Comparison of ENCODE assay signal across 28 cellular contexts in the genomic region with DNA sequence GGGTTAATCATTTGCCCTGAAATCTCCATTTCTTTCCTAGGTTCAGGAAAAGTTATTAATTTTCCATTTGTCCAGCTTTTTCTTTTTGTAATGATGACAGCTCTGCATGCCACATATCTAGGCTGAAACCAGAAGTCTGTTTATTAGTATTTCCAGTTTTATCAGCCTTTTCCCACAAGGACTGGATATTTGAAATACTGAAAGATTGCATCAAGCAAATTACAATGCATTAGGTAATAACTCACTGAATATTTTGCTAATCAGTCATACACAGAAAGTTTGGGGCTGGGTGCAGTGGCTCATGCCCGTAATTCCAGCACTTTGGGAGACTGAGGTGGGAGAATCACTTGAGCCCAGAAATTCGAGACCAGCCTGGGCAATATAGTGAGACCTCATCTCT. TPM values are rescaled to one million over a fixed set of nuclear protein-coding genes. Genes with fewer than 3 reads are reported as not detected.
DNase-seq lines count a peak whose midpoint lies in the region; ATAC-seq and TF ChIP-seq lines count a peak whose summit lies in the region.
"Had no signal": no experiment of that assay in that cellular context is flagged by ENCODE, and none has a peak within 500 bp of the region (broad histone marks: within the 10 kb centered on the region; RNA-seq: fewer than 3 reads in every experiment).

No MANE protein-coding gene starts in this region.

- peak overlapping the region; percentile 70 for H3K27ac Mint-ChIP-seq in Calu3 (ENCODE audit: unreplicated experiment)
- H3K27ac Mint-ChIP-seq: activated CD8-positive, alpha-beta memory T cell treated with anti-CD3 and anti-CD28 coated beads, Interleukin-2, amount 10 ng/mL, durations not matched to agents 7 days and 5 days; activated naive CD4-positive, alpha-beta T cell treated with anti-CD3 and anti-CD28 coated beads, Interleukin-2, amount 10 ng/mL, durations not matched to agents 7 days and 5 days; CD8-positive, alpha-beta memory T cell; nephron; WTC11 had no signal

- H3K9me3 ChIP-seq in PC-3 (ENCODE audit: low read length) (no peaks in the 10 kb centered on the region), mesenchymal stem cell (ENCODE audit: control insufficient read depth, low read length) (peaks cover 41% of the 10 kb centered on the region), ovary (no peaks in the 10 kb centered on the region)

- no peaks in the 10 kb centered on the region for H3K79me1 ChIP-seq in mesenchymal stem cell (replicated peaks; ENCODE audit: low read length, poor library complexity, severe bottlenecking)

- peaks cover 16% of the 10 kb centered on the region for H3K9me3 Mint-ChIP-seq in Calu3 (ENCODE audit: low read depth, unreplicated experiment)

- no peak overlapping the region for H2BK5ac ChIP-seq in mesenchymal stem cell (ENCODE audit: low read depth, low read length, poor library complexity, severe bottlenecking)

- H4K20me1 ChIP-seq in PC-3 (ENCODE audit: low read length), result peaks cover 6% of the 10 kb centered on the region; the same call in 1 of the 2 replicates

- TF ChIP-seq POLR2A in ovary (IDR thresholded peaks at IDR 0.05), result no peak

- peaks cover 10% of the 10 kb centered on the region for H3K4me1 Mint-ChIP-seq in Calu3 (ENCODE audit: low read depth, unreplicated experiment)
- H3K4me1 Mint-ChIP-seq: CD8-positive, alpha-beta memory T cell; nephron; WTC11 had no signal

- peaks cover 95% of the 10 kb centered on the region for H3K79me2 ChIP-seq in PC-3 (ENCODE audit: low read length)

- H3K4me2 ChIP-seq in PC-3 (ENCODE audit: low read length) (no peak overlapping the region), mesenchymal stem cell (ENCODE audit: low read length, poor library complexity, severe bottlenecking) (no peak overlapping the region)

- no peak for ATAC-seq in PC-3
- ATAC-seq in GM19351 (IDR thresholded peaks at IDR 0.05; ENCODE audit: unreplicated experiment), result no peak
- no peak for ATAC-seq in sciatic nerve
- ATAC-seq: activated CD8-positive, alpha-beta memory T cell treated with anti-CD3 and anti-CD28 coated beads, Interleukin-2, amount 10 ng/mL, durations not matched to agents 7 days and 5 days; GM12878; Panc1; right cardiac atrium; WTC11 had no signal

- no peak overlapping the region for H3K4ac ChIP-seq in mesenchymal stem cell (ENCODE audit: low read depth in 1 of 2, low read length in 2 of 2)

- no peak overlapping the region for H3K9ac ChIP-seq in PC-3 (ENCODE audit: low read length)
- peak overlapping the region; percentile 38 for H3K9ac ChIP-seq in mesenchymal stem cell (ENCODE audit: low read length)

- H3K4me1 ChIP-seq in PC-3 (ENCODE audit: insufficient read depth, low read length) (no peaks in the 10 kb centered on the region), mesenchymal stem cell (ENCODE audit: control insufficient read depth, insufficient read depth, low read depth, low read length) (no peaks in the 10 kb centered on the region), ovary (ENCODE audit: insufficient read depth) (no peaks in the 10 kb centered on the region)

- no CpG with 5 or more reads among the region's 2 CpGs for WGBS in mesenchymal stem cell
- 27 to 53% (median 43%) methylated on average over 2 of the region's 2 CpGs for WGBS in ovary, 3 donors

- H2AFZ ChIP-seq in PC-3 (ENCODE audit: low read length) (no peak overlapping the region), mesenchymal stem cell (ENCODE audit: low read depth, low read length) (no peak overlapping the region)

- intact Hi-C loops in Calu3 (cut with micrococcal nuclease; ENCODE audit: unreplicated experiment) (no loop called here), PC-3 (cut with micrococcal nuclease) (no loop called here), ovary (cut with DNase I) (no loop called here), sciatic nerve (cut with DNase I) (no loop called here)

- H2BK120ac ChIP-seq in mesenchymal stem cell (ENCODE audit: low read depth, low read length), result no peak overlapping the region

- H3K14ac ChIP-seq in mesenchymal stem cell (ENCODE audit: low read length in 2 of 2), result no peak overlapping the region

- TF ChIP-seq CTCF in Calu3 (IDR thresholded peaks at IDR 0.05; ENCODE audit: unreplicated experiment) (no peak), PC-3 (conservative IDR thresholded peaks at IDR 0.05; ENCODE audit: low read depth, low read length) (no peak), ovary (IDR thresholded peaks at IDR 0.05) (no peak)

- H3K36me3 Mint-ChIP-seq in Calu3 (ENCODE audit: insufficient read depth, unreplicated experiment), result peaks cover 7% of the 10 kb centered on the region

- H2AK5ac ChIP-seq in mesenchymal stem cell (ENCODE audit: low read length, severe bottlenecking), result no peak overlapping the region

- H4K8ac ChIP-seq in mesenchymal stem cell (ENCODE audit: low read length), result no peak overlapping the region

- no peak overlapping the region for H2BK12ac ChIP-seq in mesenchymal stem cell (ENCODE audit: low read length in 2 of 2)

- no peak overlapping the region for H3K23ac ChIP-seq in mesenchymal stem cell (ENCODE audit: low read length in 2 of 2)

- no peak overlapping the region for H3K18ac ChIP-seq in mesenchymal stem cell (ENCODE audit: low read depth in 1 of 2, low read length in 2 of 2)

- H3K36me3 ChIP-seq in PC-3 (ENCODE audit: low read depth, low read length), result peaks cover 10% of the 10 kb centered on the region
- H3K36me3 ChIP-seq in mesenchymal stem cell (ENCODE audit: control insufficient read depth in 1 of 2, insufficient read depth in 2 of 2, low read depth in 1 of 2, low read length in 2 of 2), result no peaks in the 10 kb centered on the region
- H3K36me3 ChIP-seq in ovary, result no peaks in the 10 kb centered on the region

- TF ChIP-seq EP300 in ovary (IDR thresholded peaks at IDR 0.05), result no peak

- peaks cover 5% of the 10 kb centered on the region for H3F3A ChIP-seq in PC-3 (ENCODE audit: low read length, unreplicated experiment)

- H3K9me2 ChIP-seq in PC-3 (replicated peaks; ENCODE audit: low read length), result no peaks in the 10 kb centered on the region

- DNase-seq in Calu3 (no peak), PC-3 (peak; percentile 6), dedifferentiated amniotic fluid mesenchymal stem cell (ENCODE audit: extremely low spot score) (peak; percentile 61), mesenchymal stem cell (peak; percentile 5), ovary (no peak), NCI-H2196 (lab: John Stamatoyannopoulos, UW; ENCODE audit: unreplicated experiment) (no peak), sciatic nerve (ENCODE audit: low spot score) (no peak)
- DNase-seq: activated CD4-positive, alpha-beta T cell treated with anti-CD3 and anti-CD28 coated beads, Interleukin-2, amount 50 U/mL, for 1 hour; activated CD8-positive, alpha-beta memory T cell treated with anti-CD3 and anti-CD28 coated beads, Interleukin-2, amount 10 ng/mL, durations not matched to agents 7 days and 5 days; activated naive CD4-positive, alpha-beta T cell treated with anti-CD3 and anti-CD28 coated beads, Interleukin-2, amount 10 ng/mL, durations not matched to agents 7 days and 5 days; CD8-positive, alpha-beta memory T cell; DMS153; effector CD4-positive, alpha-beta T cell; erythroblast; kidney; NCI-H1417 treated with DMSO at 0.1 percent for 48 hours; NCI-H510A; NK-92 treated with Interleukin-12 subunit alpha and Interleukin-12 subunit beta, amount 100 ng/mL, for 24 hours; right cardiac atrium; SIG-M5; SW 1271; T1000 had no signal

- no peaks in the 10 kb centered on the region for H3K27me3 Mint-ChIP-seq in Calu3 (ENCODE audit: unreplicated experiment)
- H3K27me3 Mint-ChIP-seq: activated CD8-positive, alpha-beta memory T cell treated with anti-CD3 and anti-CD28 coated beads, Interleukin-2, amount 10 ng/mL, durations not matched to agents 7 days and 5 days; activated naive CD4-positive, alpha-beta T cell treated with anti-CD3 and anti-CD28 coated beads, Interleukin-2, amount 10 ng/mL, durations not matched to agents 7 days and 5 days had no signal

- POLR2A ChIA-PET in PC-3 (lab: Charles Lee; ENCODE audit: unreplicated experiment), result no interaction called here

- H3K27me3 ChIP-seq in PC-3 (ENCODE audit: low read length), result no peaks in the 10 kb centered on the region
- peaks cover 0 to 3% of the 10 kb centered on the region in 2 experiments for H3K27me3 ChIP-seq in mesenchymal stem cell (ENCODE audit: control insufficient read depth in 1 of 2, insufficient read depth in 1 of 2, low read length in 2 of 2)
- no peaks in the 10 kb centered on the region for H3K27me3 ChIP-seq in ovary

- CTCF ChIA-PET in Calu3 (lab: Charles Lee) (no interaction called here), PC-3 (lab: Charles Lee) (no interaction called here)

- no peak overlapping the region for H4K91ac ChIP-seq in mesenchymal stem cell (ENCODE audit: low read length)

- no peak overlapping the region for H3K4me3 Mint-ChIP-seq in Calu3 (ENCODE audit: low read depth, unreplicated experiment)
- H3K4me3 Mint-ChIP-seq: activated CD8-positive, alpha-beta memory T cell treated with anti-CD3 and anti-CD28 coated beads, Interleukin-2, amount 10 ng/mL, durations not matched to agents 7 days and 5 days; activated naive CD4-positive, alpha-beta T cell treated with anti-CD3 and anti-CD28 coated beads, Interleukin-2, amount 10 ng/mL, durations not matched to agents 7 days and 5 days; CD8-positive, alpha-beta memory T cell; IgD-negative memory B cell; nephron; WTC11 had no signal

- BruUV-seq in Calu3 (replicated peaks; lab: Mats Ljungman, UMichigan), result no TSS peak
- BruUV-seq in PC-3 (replicated peaks; lab: Mats Ljungman, UMichigan), result no TSS peak

- H3K27ac ChIP-seq in PC-3 (ENCODE audit: low read length) (no peak overlapping the region), mesenchymal stem cell (ENCODE audit: low read length, poor library complexity, severe bottlenecking) (no peak overlapping the region), ovary (no peak overlapping the region)

- H3K4me3 ChIP-seq in PC-3 (ENCODE audit: low read length) (no peak overlapping the region), mesenchymal stem cell (ENCODE audit: insufficient read depth in 1 of 2, low read depth in 1 of 2, low read length in 2 of 2) (no peak overlapping the region), ovary (no peak overlapping the region)
- H3K4me3 ChIP-seq: GM12878 had no signal

- no peak overlapping the region for H2BK15ac ChIP-seq in mesenchymal stem cell (ENCODE audit: low read depth, poor library complexity, severe bottlenecking)

RNA-seq across cellular contexts. Expression of a gene that starts 21.5 kb away (rescaled TPM):
- total RNA-seq in Calu3 (2022) (66.4 and 83.3 TPM in 2 replicates), PC-3 (2014; rRNA removed) (73.7 and 74.3 TPM in 2 replicates), ovary (10 to 100 TPM in 4 of 7 donors, 1 to 10 TPM in 3; 7.9 to 22.3 (median 10.8) TPM), sciatic nerve (6.5 TPM)
- polyA plus RNA-seq in mesenchymal stem cell (2013, experiment 1 of 2), result 1.7 TPM
- 1.7 TPM for polyA plus RNA-seq in mesenchymal stem cell (2013, experiment 2 of 2)
- polyA plus RNA-seq in ovary, result 1 to 10 TPM; 2.2 to 6.1 TPM

Comparison
In these comparisons a context has a peak if more than half of its experiments do, and no peak if none do; other contexts are left out.
1. DNase-seq: peak in PC-3 (single experiment), dedifferentiated amniotic fluid mesenchymal stem cell (single experiment) and mesenchymal stem cell (single experiment); none in Calu3 (single experiment), ovary (0 of 5), NCI-H2196 (single experiment) and sciatic nerve (single experiment).